In the genomic region with DNA sequence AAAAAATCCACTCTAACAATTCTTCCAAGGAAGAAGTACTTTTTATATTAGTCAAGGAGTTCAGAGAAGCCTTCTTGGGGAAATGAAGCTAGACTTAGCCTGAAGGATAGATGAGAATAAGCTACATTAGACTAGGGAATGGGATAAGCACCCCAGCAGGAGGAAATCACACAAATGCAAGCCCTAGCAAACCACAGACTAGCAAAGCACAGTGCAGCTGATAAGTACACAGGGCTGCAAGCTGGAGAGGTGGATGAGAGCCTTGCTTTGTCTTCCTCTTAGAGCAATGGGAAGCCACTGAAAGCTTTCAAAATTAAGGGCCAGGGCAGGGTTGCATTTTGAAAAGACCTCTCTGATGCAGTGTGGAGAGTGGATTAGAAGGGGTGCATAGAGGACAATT, we compare ENCODE assay signal across 22 cellular contexts.
"Had no signal": no experiment of that assay in that cellular context is flagged by ENCODE, and none has a peak within 500 bp of the region (broad histone marks: within the 10 kb centered on the region; RNA-seq: fewer than 3 reads in every experiment).

No MANE protein-coding gene starts in this region.

- H3K9me3 ChIP-seq: esophagus muscularis mucosa, tibial nerve, uterus had no signal

- H3K36me3 ChIP-seq: esophagus muscularis mucosa, right atrium auricular region, tibial nerve, uterus, WERI-Rb-1 had no signal

- FAIRE-seq: kidney had no signal

- H3K4me1 ChIP-seq: esophagus muscularis mucosa, right atrium auricular region, tibial nerve, uterus had no signal

- H3K4me3 Mint-ChIP-seq: activated CD4-positive, alpha-beta memory T cell treated with anti-CD3 and anti-CD28 coated beads, Interleukin-2, amount 10 ng/mL, durations not matched to agents 7 days and 5 days; activated CD4-positive, alpha-beta T cell treated with anti-CD3 and anti-CD28 coated beads for 36 hours; activated naive CD8-positive, alpha-beta T cell treated with anti-CD3 and anti-CD28 coated beads for 36 hours; brain; natural killer cell treated with Interleukin-12 subunit alpha and Interleukin-12 subunit beta and Interleukin-15 and Interleukin-18, amount 100 ng/mL, for 72 hours had no signal

- H3K4me2 ChIP-seq: hepatocyte had no signal

- H3K79me2 ChIP-seq: hepatocyte had no signal

- H3K4me1 Mint-ChIP-seq: activated CD4-positive, alpha-beta memory T cell treated with anti-CD3 and anti-CD28 coated beads, Interleukin-2, amount 10 ng/mL, durations not matched to agents 7 days and 5 days; activated CD4-positive, alpha-beta T cell treated with anti-CD3 and anti-CD28 coated beads for 36 hours; activated naive CD8-positive, alpha-beta T cell treated with anti-CD3 and anti-CD28 coated beads for 36 hours; brain had no signal

- H3K27ac ChIP-seq: coronary artery, esophagus muscularis mucosa, hepatocyte, right atrium auricular region, skin epidermis, tibial nerve, uterus, WERI-Rb-1 had no signal

- H2AFZ ChIP-seq: hepatocyte had no signal

- H3K27me3 Mint-ChIP-seq: activated CD4-positive, alpha-beta memory T cell treated with anti-CD3 and anti-CD28 coated beads, Interleukin-2, amount 10 ng/mL, durations not matched to agents 7 days and 5 days; activated CD4-positive, alpha-beta T cell treated with anti-CD3 and anti-CD28 coated beads for 36 hours; activated naive CD8-positive, alpha-beta T cell treated with anti-CD3 and anti-CD28 coated beads for 36 hours; brain; natural killer cell treated with Interleukin-12 subunit alpha and Interleukin-12 subunit beta and Interleukin-15 and Interleukin-18, amount 100 ng/mL, for 72 hours; progenitor cell of endocrine pancreas had no signal

- H3K36me3 Mint-ChIP-seq: activated naive CD8-positive, alpha-beta T cell treated with anti-CD3 and anti-CD28 coated beads for 36 hours; brain had no signal

- H3K4me3 ChIP-seq: coronary artery, esophagus muscularis mucosa, hepatocyte, right atrium auricular region, skin epidermis, tibial nerve, uterus had no signal

- H3K27ac Mint-ChIP-seq: activated CD4-positive, alpha-beta memory T cell treated with anti-CD3 and anti-CD28 coated beads, Interleukin-2, amount 10 ng/mL, durations not matched to agents 7 days and 5 days; activated CD4-positive, alpha-beta T cell treated with anti-CD3 and anti-CD28 coated beads for 36 hours; activated naive CD8-positive, alpha-beta T cell treated with anti-CD3 and anti-CD28 coated beads for 36 hours; brain; natural killer cell treated with Interleukin-12 subunit alpha and Interleukin-12 subunit beta and Interleukin-15 and Interleukin-18, amount 100 ng/mL, for 72 hours; progenitor cell of endocrine pancreas had no signal

- H3K27me3 ChIP-seq: esophagus muscularis mucosa, hepatocyte, right atrium auricular region, tibial nerve, uterus had no signal

- DNase-seq: activated CD4-positive, alpha-beta memory T cell treated with anti-CD3 and anti-CD28 coated beads, Interleukin-2, amount 10 ng/mL, durations not matched to agents 7 days and 5 days; activated CD4-positive, alpha-beta T cell treated with anti-CD3 and anti-CD28 coated beads for 36 hours; activated CD8-positive, alpha-beta memory T cell treated with anti-CD3 and anti-CD28 coated beads, Interleukin-2, amount 50 U/mL, for 48 hours; activated gamma-delta T cell treated with Interleukin-2 at 50 U/mL for 16 hours; activated naive CD8-positive, alpha-beta T cell treated with anti-CD3 and anti-CD28 coated beads for 36 hours; amygdala; central memory CD4-positive, alpha-beta T cell; kidney; stimulated activated CD4-positive, alpha-beta T cell treated with anti-CD3 and anti-CD28 coated beads, Interleukin-4, amount 100 ng/mL, for 24 hours; stimulated activated naive CD4-positive, alpha-beta T cell treated with Interleukin-2 at 50 U/mL for 16 hours; substantia nigra; uterus; WERI-Rb-1 had no signal

- ATAC-seq: activated CD4-positive, alpha-beta T cell treated with anti-CD3 and anti-CD28 coated beads for 36 hours; natural killer cell treated with Interleukin-12 subunit alpha and Interleukin-12 subunit beta and Interleukin-15 and Interleukin-18, amount 100 ng/mL, for 72 hours had no signal
